In genomic region chr12:108306014-108306501, GRCh38 we compare ENCODE assay signal across 8 cellular contexts. TPM values are rescaled to one million over a fixed set of nuclear protein-coding genes. Genes with fewer than 3 reads are reported as not detected.
A peak's percentile ranks its signal among the peaks of the same experiment; 100 is the strongest.
DNase-seq lines count a peak whose midpoint lies in the region; ATAC-seq, FAIRE-seq and TF ChIP-seq lines count a peak whose summit lies in the region.

No MANE protein-coding gene starts in this region.

- intact Hi-C loops in left lung (cut with DNase I) = no loop called here

- peaks cover 0 to 2% (median 0%) of the 10 kb centered on the region in 3 donors for H3K9me3 Mint-ChIP-seq in IgD-negative memory B cell

- H3K36me3 ChIP-seq in bronchial epithelial cell (ENCODE audit: control insufficient read depth, insufficient read depth, low read length) (no peaks in the 10 kb centered on the region), left lung (no peaks in the 10 kb centered on the region), suprapubic skin (no peaks in the 10 kb centered on the region)

- H3K4me3 Mint-ChIP-seq in IgD-negative memory B cell = no peak overlapping the region

- H3K4me1 ChIP-seq in left lung (peaks cover 43 to 80% of the 10 kb centered on the region in 2 donors), suprapubic skin (peaks cover 66% of the 10 kb centered on the region)

- H3K9me3 ChIP-seq in left lung (no peaks in the 10 kb centered on the region), suprapubic skin (no peaks in the 10 kb centered on the region)

- FAIRE-seq in bronchial epithelial cell (lab: Jason Lieb, UNC) = peak; percentile 79

- H3K27me3 Mint-ChIP-seq in IgD-negative memory B cell = peaks cover 22% of the 10 kb centered on the region

- peak overlapping the region in 2 of 3 donors; percentile 24 to 88 for H3K27ac Mint-ChIP-seq in IgD-negative memory B cell

- no peak for TF ChIP-seq POLR2A in suprapubic skin (IDR thresholded peaks at IDR 0.05)

- H3K27ac ChIP-seq in left lung (peak overlapping the region; percentile 76 to 82), suprapubic skin (peak overlapping the region; percentile 86)

- DNase-seq in bronchial epithelial cell (ENCODE audit: low read depth) (peak; percentile 69), left lung (no peak), suprapubic skin (ENCODE audit: low spot score in 2 of 2) (peak in 1 of 2 donors; percentile 58), HPDE6-E6E7 (ENCODE audit: extremely low spot score) (no peak), DMS79 (lab: John Stamatoyannopoulos, UW) (no peak)

- peaks cover 2% of the 10 kb centered on the region for H3K36me3 Mint-ChIP-seq in IgD-negative memory B cell

- TF ChIP-seq CTCF in bronchial epithelial cell (IDR thresholded peaks at IDR 0.05; ENCODE audit: insufficient read depth, low read length, severe bottlenecking) (no peak), left lung (IDR thresholded peaks at IDR 0.05) (no peak), suprapubic skin (IDR thresholded peaks at IDR 0.05) (no peak)

- no peaks in the 10 kb centered on the region for H3K4me1 Mint-ChIP-seq in IgD-negative memory B cell

- ATAC-seq in left lung (peak; percentile 28), HG03045 (IDR thresholded peaks at IDR 0.05; ENCODE audit: unreplicated experiment) (no peak), HG02610 (IDR thresholded peaks at IDR 0.05; ENCODE audit: unreplicated experiment) (no peak)

- H3K27me3 ChIP-seq in bronchial epithelial cell (ENCODE audit: control insufficient read depth, insufficient read depth, low read length) (peaks cover 1% of the 10 kb centered on the region), left lung (no peaks in the 10 kb centered on the region), suprapubic skin (peaks cover 7% of the 10 kb centered on the region)

- WGBS in suprapubic skin = 29% methylated on average over 10 of the region's 10 CpGs

- no peak overlapping the region for H3K4me3 ChIP-seq in bronchial epithelial cell (ENCODE audit: low read depth, low read length)
- no peak overlapping the region for H3K4me3 ChIP-seq in left lung
- peak overlapping the region; percentile 7 for H3K4me3 ChIP-seq in suprapubic skin

- TF ChIP-seq EP300 in suprapubic skin (IDR thresholded peaks at IDR 0.05) = no peak

RNA-seq across cellular contexts. Expression of gene CMKLR1, which starts 33.1 kb away (rescaled TPM):
- 0.64 TPM for polyA plus RNA-seq in IgD-negative memory B cell
- not detected in 2 replicates for total RNA-seq in bronchial epithelial cell
- total RNA-seq in left lung = 10 to 100 TPM; 19.0 to 31.2 TPM
- total RNA-seq in suprapubic skin = 1 to 10 TPM; 2.1 to 5.2 (median 3.4) TPM
